19 cellular contexts compared by ENCODE assay signal in genomic region chr7:25680636-25681035, GRCh38.
"Had no signal": no experiment of that assay in that cellular context is flagged by ENCODE, and none has a peak within 500 bp of the region (broad histone marks: within the 10 kb centered on the region; RNA-seq: fewer than 3 reads in every experiment).

No MANE protein-coding gene starts in this region.

- H3K9me3 ChIP-seq: colonic mucosa, esophagus squamous epithelium, gastrocnemius medialis, heart right ventricle, left lung, lower lobe of right lung had no signal

- H3K4me3 Mint-ChIP-seq: dendritic cell treated with granulocyte-macrophage colony-stimulating factor and Interleukin-4, amounts not matched to agents 40 ng/mL and 50 ng/mL, for 4 days; effector memory CD8-positive, alpha-beta T cell had no signal

- H3K9me3 Mint-ChIP-seq: dendritic cell treated with granulocyte-macrophage colony-stimulating factor and Interleukin-4, amounts not matched to agents 40 ng/mL and 50 ng/mL, for 4 days; effector memory CD8-positive, alpha-beta T cell had no signal

- H3K27ac Mint-ChIP-seq: dendritic cell treated with granulocyte-macrophage colony-stimulating factor and Interleukin-4, amounts not matched to agents 40 ng/mL and 50 ng/mL, for 4 days; effector memory CD8-positive, alpha-beta T cell had no signal

- H3K27me3 Mint-ChIP-seq: dendritic cell treated with granulocyte-macrophage colony-stimulating factor and Interleukin-4, amounts not matched to agents 40 ng/mL and 50 ng/mL, for 4 days had no signal

- H3K27ac ChIP-seq: colonic mucosa, esophagus squamous epithelium, gastrocnemius medialis, heart right ventricle, left lung, lower lobe of right lung had no signal

- H3K4me3 ChIP-seq: colonic mucosa, esophagus squamous epithelium, gastrocnemius medialis, heart right ventricle, left lung, lower lobe of right lung had no signal

- H3K27me3 ChIP-seq: colonic mucosa, esophagus squamous epithelium, gastrocnemius medialis, left lung had no signal

- H3K36me3 ChIP-seq: colonic mucosa, esophagus squamous epithelium, gastrocnemius medialis, heart right ventricle, left lung, lower lobe of right lung had no signal

- ATAC-seq: effector memory CD8-positive, alpha-beta T cell; gastrocnemius medialis; heart right ventricle; left cardiac atrium; left lung; left ventricle myocardium superior; lower lobe of right lung had no signal

- H3K4me1 ChIP-seq: colonic mucosa, esophagus squamous epithelium, left lung, lower lobe of right lung had no signal

- DNase-seq: colonic mucosa; cortex of kidney; effector CD8-positive, alpha-beta T cell; effector memory CD8-positive, alpha-beta T cell; esophagus squamous epithelium; foreskin fibroblast; foreskin melanocyte; gastrocnemius medialis; glutamatergic neuron; head of caudate nucleus; heart right ventricle; hippocampal formation; left cardiac atrium; left lung; left ventricle myocardium superior; lower lobe of right lung; mesendoderm; midbrain had no signal
